19 cellular contexts compared by ENCODE assay signal in genomic region chr11:33636104-33636503, GRCh38.
A peak's percentile ranks its signal among the peaks of the same experiment; 100 is the strongest.
DNase-seq lines count a peak whose midpoint lies in the region; ATAC-seq and TF ChIP-seq lines count a peak whose summit lies in the region.
"Had no signal": no experiment of that assay in that cellular context is flagged by ENCODE, and none has a peak within 500 bp of the region (broad histone marks: within the 10 kb centered on the region; RNA-seq: fewer than 3 reads in every experiment).

No MANE protein-coding gene starts in this region.

- no peaks in the 10 kb centered on the region for H3K9me3 Mint-ChIP-seq in HFFc6
- H3K9me3 Mint-ChIP-seq in mesothelial cell of epicardium = peaks cover 15% of the 10 kb centered on the region

- H3K36me3 Mint-ChIP-seq in HFFc6 (ENCODE audit: low read depth) = peaks cover 30% of the 10 kb centered on the region
- H3K36me3 Mint-ChIP-seq in mesothelial cell of epicardium = no peaks in the 10 kb centered on the region

- TF ChIP-seq EP300 in stomach (IDR thresholded peaks at IDR 0.05) = no peak

- H3K4me3 ChIP-seq in AG09309 (ENCODE audit: control insufficient read depth, low read depth, low read length) (no peak overlapping the region), fibroblast of the aortic adventitia (ENCODE audit: low read depth, low read length) (no peak overlapping the region), stomach (no peak overlapping the region)
- H3K4me3 ChIP-seq: esophagus muscularis mucosa, uterus had no signal

- no peak overlapping the region for H3K27ac ChIP-seq in stomach
- H3K27ac ChIP-seq: esophagus muscularis mucosa, uterus, WERI-Rb-1 had no signal

- H3K27me3 Mint-ChIP-seq in HFFc6 (ENCODE audit: insufficient read depth) (no peaks in the 10 kb centered on the region), mesothelial cell of epicardium (ENCODE audit: low read depth) (no peaks in the 10 kb centered on the region)

- H3K27me3 ChIP-seq in stomach = peaks cover 0 to 15% (median 3%) of the 10 kb centered on the region in 3 donors
- H3K27me3 ChIP-seq: uterus had no signal

- peak; percentile 60 for DNase-seq in AG09309 (ENCODE audit: low read depth)
- peak; percentile 57 for DNase-seq in HFFc6
- DNase-seq in SKM-1 treated with dmso at 0.1 percent for 144 hours (lab: John Stamatoyannopoulos, UW; ENCODE audit: unreplicated experiment) = peak; percentile 58
- peak; percentile 28 for DNase-seq in fibroblast of the aortic adventitia (ENCODE audit: low read depth)
- no peak for DNase-seq in mesothelial cell of epicardium (ENCODE audit: low spot score in 2 of 2, unreplicated experiment in 2 of 2)
- DNase-seq in T-helper 2 cell = no peak
- no peak for DNase-seq in stomach
- DNase-seq: activated gamma-delta T cell; GF-D8; NCI-H1694; NCI-H510A; small intestine; stimulated activated naive CD4-positive, alpha-beta T cell; SW 1271; uterus; WERI-Rb-1 had no signal

- H3K27ac Mint-ChIP-seq in HFFc6 (peak overlapping the region; percentile 95), mesothelial cell of epicardium (no peak overlapping the region)

- TF ChIP-seq CTCF in AG09309 (IDR thresholded peaks at IDR 0.05; ENCODE audit: control insufficient read depth, insufficient read depth, low read depth, low read length, missing control alignments) (no peak), HFFc6 (IDR thresholded peaks at IDR 0.05) (no peak), fibroblast of the aortic adventitia (IDR thresholded peaks at IDR 0.05; ENCODE audit: insufficient read depth, low read length) (no peak), mesothelial cell of epicardium (IDR thresholded peaks at IDR 0.05; ENCODE audit: unreplicated experiment) (no peak), stomach (IDR thresholded peaks at IDR 0.05) (no peak)

- H3K9me3 ChIP-seq in stomach = no peaks in the 10 kb centered on the region

- ATAC-seq in GM21529 (IDR thresholded peaks at IDR 0.05; ENCODE audit: unreplicated experiment) = no peak
- ATAC-seq: left lobe of liver had no signal

- intact Hi-C loops in stomach (cut with DNase I; ENCODE audit: low total_unique reads) = no loop called here

- H3K4me1 Mint-ChIP-seq in HFFc6 (ENCODE audit: low read depth) = peaks cover 71% of the 10 kb centered on the region
- no peaks in the 10 kb centered on the region for H3K4me1 Mint-ChIP-seq in mesothelial cell of epicardium

- 80 to 92% (median 85%) methylated on average over 6 of the region's 6 CpGs for WGBS in stomach, 5 donors

- TF ChIP-seq POLR2A in stomach (IDR thresholded peaks at IDR 0.05) = no peak

- no peaks in the 10 kb centered on the region for H3K4me1 ChIP-seq in stomach
- H3K4me1 ChIP-seq: esophagus muscularis mucosa, uterus had no signal

- no peaks in the 10 kb centered on the region for H3K36me3 ChIP-seq in stomach
- H3K36me3 ChIP-seq: esophagus muscularis mucosa, uterus, WERI-Rb-1 had no signal

- H3K4me3 Mint-ChIP-seq in HFFc6 (peak overlapping the region; percentile 22; the same call in 1 of the 2 replicates), mesothelial cell of epicardium (no peak overlapping the region)

Comparison
In these comparisons a context has a peak if more than half of its experiments do, and no peak if none do; other contexts are left out.
1. DNase-seq: peak in AG09309 (single experiment), HFFc6 (single experiment), SKM-1 treated with dmso at 0.1 percent for 144 hours (single experiment) and fibroblast of the aortic adventitia (single experiment); none in mesothelial cell of epicardium (0 of 2), T-helper 2 cell (0 of 5) and stomach (single experiment).